ENCODE assay signal across 9 cellular contexts in the genomic region with DNA sequence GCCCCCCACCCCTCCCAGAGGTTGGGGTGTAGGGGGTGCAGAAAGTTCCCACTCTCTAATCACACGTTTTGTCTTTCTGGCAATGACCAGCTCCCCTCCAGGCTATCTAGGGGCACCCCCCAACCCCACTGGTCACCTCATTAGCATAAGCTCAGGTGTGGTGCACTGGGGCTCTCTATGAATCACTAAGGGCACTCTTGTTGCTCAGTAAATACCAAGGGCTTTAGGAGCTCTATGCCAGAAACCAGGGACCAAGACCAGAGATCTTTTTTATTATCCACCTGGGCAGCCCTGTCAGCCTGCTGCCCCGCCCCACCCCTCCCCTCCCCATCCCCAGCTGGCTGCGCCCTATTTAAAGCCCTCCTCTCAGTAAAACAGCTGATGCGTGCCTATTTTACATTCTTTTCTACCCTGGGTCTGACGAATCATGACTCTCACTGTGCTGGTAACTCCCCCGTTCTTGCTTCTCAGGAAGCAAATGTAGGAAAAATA. TPM values are rescaled to one million over a fixed set of nuclear protein-coding genes. Genes with fewer than 3 reads are reported as not detected.
DNase-seq lines count a peak whose midpoint lies in the region; ATAC-seq and TF ChIP-seq lines count a peak whose summit lies in the region.
"Had no signal": no experiment of that assay in that cellular context is flagged by ENCODE, and none has a peak within 500 bp of the region (broad histone marks: within the 10 kb centered on the region; RNA-seq: fewer than 3 reads in every experiment).

No MANE protein-coding gene starts in this region.

- H3K79me2 ChIP-seq in osteoblast (ENCODE audit: insufficient read depth, low read length), result peaks cover 50% of the 10 kb centered on the region

- H3K27ac Mint-ChIP-seq in effector memory CD8-positive, alpha-beta T cell, result peak overlapping the region; percentile 67 to 78
- no peak overlapping the region for H3K27ac Mint-ChIP-seq in osteocyte (ENCODE audit: unreplicated experiment)

- H3K27me3 ChIP-seq in osteoblast (ENCODE audit: insufficient read depth, low read length), result no peaks in the 10 kb centered on the region

- no peaks in the 10 kb centered on the region for H3K36me3 ChIP-seq in osteoblast (ENCODE audit: insufficient read depth, low read length)

- H3K4me1 ChIP-seq in osteoblast (ENCODE audit: insufficient read depth, low read length), result peaks cover 5% of the 10 kb centered on the region

- H3K27me3 Mint-ChIP-seq in effector memory CD8-positive, alpha-beta T cell, result no peaks in the 10 kb centered on the region
- H3K27me3 Mint-ChIP-seq in osteocyte (ENCODE audit: unreplicated experiment), result no peaks in the 10 kb centered on the region

- TF ChIP-seq CTCF in osteoblast (IDR thresholded peaks at IDR 0.05; ENCODE audit: extremely low read depth, low read depth, low read length) (no peak), osteocyte (IDR thresholded peaks at IDR 0.05) (no peak)

- peaks cover 42% of the 10 kb centered on the region for H3K36me3 Mint-ChIP-seq in effector memory CD8-positive, alpha-beta T cell (ENCODE audit: insufficient read depth)
- H3K36me3 Mint-ChIP-seq in osteocyte (ENCODE audit: unreplicated experiment), result peaks cover 9% of the 10 kb centered on the region

- H3K4me2 ChIP-seq in osteoblast (ENCODE audit: insufficient read depth, low read length), result peak overlapping the region; percentile 46

- H3K4me3 ChIP-seq in osteoblast (ENCODE audit: insufficient read depth, low read length), result no peak overlapping the region

- no peak overlapping the region for H2AFZ ChIP-seq in osteoblast (ENCODE audit: low read length)

- DNase-seq in NCI-H226 (peak; percentile 85), osteoblast (ENCODE audit: insufficient read length, low spot score, missing footprints) (peak; percentile 86), osteocyte (ENCODE audit: extremely low spot score, unreplicated experiment) (no peak), HEK293T (ENCODE audit: extremely low spot score) (no peak)
- DNase-seq in effector memory CD8-positive, alpha-beta T cell, result no peak
- DNase-seq: NCI-H2107 had no signal

- H3K4me1 Mint-ChIP-seq in effector memory CD8-positive, alpha-beta T cell (ENCODE audit: low read depth in 2 of 2), result peaks cover 74 to 78% of the 10 kb centered on the region in 2 donors
- peaks cover 24% of the 10 kb centered on the region for H3K4me1 Mint-ChIP-seq in osteocyte (ENCODE audit: unreplicated experiment)

- H3K27ac ChIP-seq in osteoblast (ENCODE audit: low read depth, low read length), result peak overlapping the region; percentile 24

- peaks cover 20% of the 10 kb centered on the region for H4K20me1 ChIP-seq in osteoblast (ENCODE audit: insufficient read depth, low read length)

- ATAC-seq in GM19023 (IDR thresholded peaks at IDR 0.05; ENCODE audit: unreplicated experiment) (peak; percentile 49), GM19324 (IDR thresholded peaks at IDR 0.05; ENCODE audit: low FRiP score, unreplicated experiment) (no peak), HG03196 (IDR thresholded peaks at IDR 0.05; ENCODE audit: unreplicated experiment) (no peak)
- ATAC-seq in effector memory CD8-positive, alpha-beta T cell (replicated peaks), result no peak

- CTCF ChIA-PET in HEK293T (lab: Yijun Ruan, JAX), result interaction anchor here (0.6 kb wide), 1 partner anchor 193 kb away, joined by 3 read pairs; no protein-coding TSS in a partner anchor

- H3K9me3 Mint-ChIP-seq in effector memory CD8-positive, alpha-beta T cell, result no peaks in the 10 kb centered on the region
- no peaks in the 10 kb centered on the region for H3K9me3 Mint-ChIP-seq in osteocyte (ENCODE audit: unreplicated experiment)

- no peaks in the 10 kb centered on the region for H3K9me3 ChIP-seq in osteoblast (ENCODE audit: low read depth, low read length)

- POLR2A ChIA-PET in HEK293T (lab: Yijun Ruan, JAX), result no interaction called here

- H3K4me3 Mint-ChIP-seq in effector memory CD8-positive, alpha-beta T cell, result peak overlapping the region in 1 of 2 donors; percentile 40
- H3K4me3 Mint-ChIP-seq in osteocyte (ENCODE audit: unreplicated experiment), result no peak overlapping the region

TF ChIP-seq in HEK293T, 16 proteins besides CTCF, POLR2A, EP300 and RAD21:
- TF ChIP-seq LEF1 (IDR thresholded peaks at IDR 0.05; ENCODE audit: borderline replicate concordance) (no peak), CTBP1 (IDR thresholded peaks at IDR 0.05; ENCODE audit: borderline replicate concordance) (no peak), SP1 (IDR thresholded peaks at IDR 0.05) (no peak), TARDBP (IDR thresholded peaks at IDR 0.05) (no peak), HDGF (IDR thresholded peaks at IDR 0.05; ENCODE audit: borderline replicate concordance) (no peak), ELF4 (IDR thresholded peaks at IDR 0.05) (no peak), ARNT (IDR thresholded peaks at IDR 0.05) (no peak), L3MBTL2 (conservative IDR thresholded peaks at IDR 0.05) (no peak), NFRKB (IDR thresholded peaks at IDR 0.05) (no peak), ZNF384 (IDR thresholded peaks at IDR 0.05) (no peak), SUZ12 (IDR thresholded peaks at IDR 0.05) (no peak), FOXA1 (IDR thresholded peaks at IDR 0.05) (no peak), FOXM1 (IDR thresholded peaks at IDR 0.05; ENCODE audit: borderline replicate concordance) (no peak), BHLHE40 (IDR thresholded peaks at IDR 0.05; ENCODE audit: borderline replicate concordance) (no peak)
- TF ChIP-seq, protein P1, sequence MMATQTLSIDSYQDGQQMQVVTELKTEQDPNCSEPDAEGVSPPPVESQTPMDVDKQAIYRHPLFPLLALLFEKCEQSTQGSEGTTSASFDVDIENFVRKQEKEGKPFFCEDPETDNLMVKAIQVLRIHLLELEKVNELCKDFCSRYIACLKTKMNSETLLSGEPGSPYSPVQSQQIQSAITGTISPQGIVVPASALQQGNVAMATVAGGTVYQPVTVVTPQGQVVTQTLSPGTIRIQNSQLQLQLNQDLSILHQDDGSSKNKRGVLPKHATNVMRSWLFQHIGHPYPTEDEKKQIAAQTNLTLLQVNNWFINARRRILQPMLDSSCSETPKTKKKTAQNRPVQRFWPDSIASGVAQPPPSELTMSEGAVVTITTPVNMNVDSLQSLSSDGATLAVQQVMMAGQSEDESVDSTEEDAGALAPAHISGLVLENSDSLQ (IDR thresholded peaks at IDR 0.05), result no peak

RNA-seq across cellular contexts. Expression of gene NCK2, which starts 24.3 kb away (rescaled TPM):
- total RNA-seq in osteoblast (26.8 and 28.6 TPM in 2 replicates), osteocyte (39.5 and 45.4 TPM in 2 replicates)

Comparison
In these comparisons a context has a peak if more than half of its experiments do, and no peak if none do; other contexts are left out.
1. DNase-seq: peak in NCI-H226 (single experiment) and osteoblast (single experiment); none in effector memory CD8-positive, alpha-beta T cell (0 of 3), osteocyte (single experiment) and HEK293T (single experiment).